Comparison of ENCODE assay signal across 23 cellular contexts in the genomic region with DNA sequence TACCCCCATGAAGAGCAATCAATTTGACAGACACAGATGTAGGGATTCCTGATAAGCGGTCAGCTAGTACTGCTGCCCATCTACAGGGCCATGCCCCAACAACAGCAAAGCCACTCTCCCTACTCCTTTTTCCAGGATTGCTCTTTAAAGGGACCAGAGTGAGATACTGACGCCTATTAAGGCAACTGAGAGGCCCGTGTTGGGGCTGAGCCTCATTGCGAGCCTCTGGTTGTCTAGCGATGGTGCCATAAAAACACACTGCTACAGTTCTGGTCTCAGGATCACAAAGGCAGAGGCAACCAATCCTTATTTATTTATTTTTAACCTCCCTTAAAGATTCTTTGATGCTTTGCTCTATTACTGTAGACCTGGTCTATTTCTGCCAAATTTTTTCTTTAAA. TPM values are rescaled to one million over a fixed set of nuclear protein-coding genes. Genes with fewer than 3 reads are reported as not detected.
DNase-seq lines count a peak whose midpoint lies in the region; ATAC-seq and TF ChIP-seq lines count a peak whose summit lies in the region.
"Had no signal": no experiment of that assay in that cellular context is flagged by ENCODE, and none has a peak within 500 bp of the region (broad histone marks: within the 10 kb centered on the region; RNA-seq: fewer than 3 reads in every experiment).

No MANE protein-coding gene starts in this region.

- no peak for ATAC-seq in activated CD4-positive, alpha-beta T cell treated with anti-CD3 and anti-CD28 coated beads for 36 hours
- ATAC-seq in CD4-positive, alpha-beta T cell (ENCODE audit: poor library complexity): no peak
- ATAC-seq in central memory CD8-positive, alpha-beta T cell (replicated peaks; ENCODE audit: extremely low read depth, poor library complexity, severe bottlenecking): no peak
- ATAC-seq in naive B cell (ENCODE audit: low read depth in 2 of 2) (no peak), HG03342 (IDR thresholded peaks at IDR 0.05; ENCODE audit: unreplicated experiment) (no peak), GM21367 (IDR thresholded peaks at IDR 0.05; ENCODE audit: unreplicated experiment) (no peak)

- no peaks in the 10 kb centered on the region for H3K9me3 ChIP-seq in CD4-positive, alpha-beta T cell (ENCODE audit: control insufficient read depth, low read length)
- H3K9me3 ChIP-seq: vagina had no signal

- POLR2A ChIA-PET in activated CD4-positive, alpha-beta T cell treated with anti-CD3 and anti-CD28 coated beads for 36 hours (lab: Charles Lee): interaction anchor here (0.7 kb wide), 1 partner anchor 81 kb away, joined by 4 read pairs; no protein-coding TSS in a partner anchor
- POLR2A ChIA-PET in activated CD4-positive, alpha-beta T cell treated with anti-CD3 and anti-CD28 coated beads, Interleukin-2, amount 10 ng/mL, durations not matched to agents 7 days and 5 days (lab: Charles Lee): no interaction called here
- POLR2A ChIA-PET in CD4-positive, alpha-beta T cell (lab: Charles Lee): no interaction called here

- intact Hi-C loops in activated CD4-positive, alpha-beta T cell treated with anti-CD3 and anti-CD28 coated beads for 36 hours (cut with DNase I, micrococcal nuclease): no loop called here
- intact Hi-C loops in CD4-positive, alpha-beta T cell (cut with DNase I, micrococcal nuclease): loop anchor here in 1 of 2 experiments (10.0 kb wide), 1 partner anchor 858 kb away; no protein-coding TSS in a partner anchor

- H3K4me1 Mint-ChIP-seq in activated CD4-positive, alpha-beta T cell treated with anti-CD3 and anti-CD28 coated beads for 36 hours: peaks cover 2% of the 10 kb centered on the region
- peaks cover 4% of the 10 kb centered on the region for H3K4me1 Mint-ChIP-seq in activated CD4-positive, alpha-beta T cell treated with anti-CD3 and anti-CD28 coated beads, Interleukin-2, amount 10 ng/mL, durations not matched to agents 7 days and 5 days
- H3K4me1 Mint-ChIP-seq in CD4-positive, alpha-beta T cell (ENCODE audit: low read depth): no peaks in the 10 kb centered on the region
- H3K4me1 Mint-ChIP-seq in central memory CD8-positive, alpha-beta T cell: no peaks in the 10 kb centered on the region
- peaks cover 17 to 24% (median 21%) of the 10 kb centered on the region in 3 donors for H3K4me1 Mint-ChIP-seq in naive B cell

- CTCF ChIA-PET in activated CD4-positive, alpha-beta T cell treated with anti-CD3 and anti-CD28 coated beads for 36 hours (lab: Charles Lee): no interaction called here
- CTCF ChIA-PET in activated CD4-positive, alpha-beta T cell treated with anti-CD3 and anti-CD28 coated beads, Interleukin-2, amount 10 ng/mL, durations not matched to agents 7 days and 5 days (lab: Charles Lee): no interaction called here
- CTCF ChIA-PET in CD4-positive, alpha-beta T cell (lab: Charles Lee): no interaction called here

- no peaks in the 10 kb centered on the region for H3K9me3 Mint-ChIP-seq in activated CD4-positive, alpha-beta T cell treated with anti-CD3 and anti-CD28 coated beads for 36 hours (ENCODE audit: low read depth)
- no peaks in the 10 kb centered on the region for H3K9me3 Mint-ChIP-seq in activated CD4-positive, alpha-beta T cell treated with anti-CD3 and anti-CD28 coated beads, Interleukin-2, amount 10 ng/mL, durations not matched to agents 7 days and 5 days
- H3K9me3 Mint-ChIP-seq in CD4-positive, alpha-beta T cell: no peaks in the 10 kb centered on the region
- no peaks in the 10 kb centered on the region for H3K9me3 Mint-ChIP-seq in central memory CD8-positive, alpha-beta T cell
- H3K9me3 Mint-ChIP-seq in naive B cell: peaks cover 0 to 15% (median 6%) of the 10 kb centered on the region in 7 donors
- H3K9me3 Mint-ChIP-seq: dendritic cell treated with granulocyte-macrophage colony-stimulating factor and Interleukin-4, amounts not matched to agents 40 ng/mL and 50 ng/mL, for 4 days; stimulated activated naive B cell treated with anti-CD40 and anti-IgM and Interleukin-4, amounts not matched to agents 10 μg/mL and 1 μg/mL and 100 μg/mL, for 72 hours; T-helper 1 cell treated with Interleukin-12 subunit alpha and Interleukin-12 subunit beta and Interleukin-4 antibody, amounts not matched to agents 30 μg/mL and 1 μg/mL, for 36 hours had no signal

- H3K27me3 Mint-ChIP-seq in activated CD4-positive, alpha-beta T cell treated with anti-CD3 and anti-CD28 coated beads for 36 hours: peaks cover 3% of the 10 kb centered on the region
- H3K27me3 Mint-ChIP-seq in activated CD4-positive, alpha-beta T cell treated with anti-CD3 and anti-CD28 coated beads, Interleukin-2, amount 10 ng/mL, durations not matched to agents 7 days and 5 days: peaks cover 6% of the 10 kb centered on the region
- peaks cover 12% of the 10 kb centered on the region for H3K27me3 Mint-ChIP-seq in CD4-positive, alpha-beta T cell
- H3K27me3 Mint-ChIP-seq in central memory CD8-positive, alpha-beta T cell: peaks cover 9% of the 10 kb centered on the region
- H3K27me3 Mint-ChIP-seq in naive B cell: peaks cover 0 to 14% (median 0%) of the 10 kb centered on the region in 3 donors

- no peak for DNase-seq in activated CD4-positive, alpha-beta T cell treated with anti-CD3 and anti-CD28 coated beads for 36 hours
- DNase-seq in activated CD4-positive, alpha-beta T cell treated with anti-CD3 and anti-CD28 coated beads, Interleukin-2, amount 10 ng/mL, durations not matched to agents 7 days and 5 days: no peak
- DNase-seq in CD4-positive, alpha-beta T cell: no peak
- DNase-seq in central memory CD8-positive, alpha-beta T cell (ENCODE audit: low spot score in 2 of 2): no peak
- DNase-seq in naive B cell: no peak
- no peak for DNase-seq in Ammon's horn (ENCODE audit: low spot score)
- DNase-seq: activated CD4-positive, alpha-beta T cell treated with anti-CD3 and anti-CD28 coated beads for 1 hour; activated CD8-positive, alpha-beta T cell treated with anti-CD3 and anti-CD28 coated beads, Interleukin-2, amount 10 ng/mL, durations not matched to agents 7 days and 5 days; activated naive CD4-positive, alpha-beta T cell treated with Interleukin-2 at 50 U/mL for 16 hours; aorta; Kasumi-1; MV-4-11; NCI-H146; stimulated activated CD4-positive, alpha-beta T cell treated with anti-CD3 and anti-CD28 coated beads, Interleukin-4, amount 100 ng/mL, for 24 hours; stimulated activated naive B cell treated with anti-CD40 and anti-IgM and Interleukin-4, amounts not matched to agents 10 μg/mL and 1 μg/mL and 100 μg/mL, for 72 hours had no signal

- H3K36me3 Mint-ChIP-seq in activated CD4-positive, alpha-beta T cell treated with anti-CD3 and anti-CD28 coated beads for 36 hours (ENCODE audit: low read depth): no peaks in the 10 kb centered on the region
- no peaks in the 10 kb centered on the region for H3K36me3 Mint-ChIP-seq in activated CD4-positive, alpha-beta T cell treated with anti-CD3 and anti-CD28 coated beads, Interleukin-2, amount 10 ng/mL, durations not matched to agents 7 days and 5 days (ENCODE audit: low read depth)
- H3K36me3 Mint-ChIP-seq in CD4-positive, alpha-beta T cell (ENCODE audit: low read depth): no peaks in the 10 kb centered on the region
- peaks cover 3% of the 10 kb centered on the region for H3K36me3 Mint-ChIP-seq in central memory CD8-positive, alpha-beta T cell (ENCODE audit: insufficient read depth)
- no peaks in the 10 kb centered on the region for H3K36me3 Mint-ChIP-seq in naive B cell
- H3K36me3 Mint-ChIP-seq: stimulated activated naive B cell treated with anti-CD40 and anti-IgM and Interleukin-4, amounts not matched to agents 10 μg/mL and 1 μg/mL and 100 μg/mL, for 72 hours had no signal

- no peak overlapping the region for H3K27ac Mint-ChIP-seq in activated CD4-positive, alpha-beta T cell treated with anti-CD3 and anti-CD28 coated beads for 36 hours
- no peak overlapping the region for H3K27ac Mint-ChIP-seq in activated CD4-positive, alpha-beta T cell treated with anti-CD3 and anti-CD28 coated beads, Interleukin-2, amount 10 ng/mL, durations not matched to agents 7 days and 5 days
- H3K27ac Mint-ChIP-seq in CD4-positive, alpha-beta T cell: no peak overlapping the region
- no peak overlapping the region for H3K27ac Mint-ChIP-seq in central memory CD8-positive, alpha-beta T cell (ENCODE audit: low read depth)
- peak overlapping the region in 1 of 6 donors; percentile 35 for H3K27ac Mint-ChIP-seq in naive B cell
- H3K27ac Mint-ChIP-seq: activated CD8-positive, alpha-beta T cell treated with anti-CD3 and anti-CD28 coated beads, Interleukin-2, amount 10 ng/mL, durations not matched to agents 7 days and 5 days; dendritic cell treated with granulocyte-macrophage colony-stimulating factor and Interleukin-4, amounts not matched to agents 40 ng/mL and 50 ng/mL, for 4 days; stimulated activated naive B cell treated with anti-CD40 and anti-IgM and Interleukin-4, amounts not matched to agents 10 μg/mL and 1 μg/mL and 100 μg/mL, for 72 hours; T-helper 1 cell treated with Interleukin-12 subunit alpha and Interleukin-12 subunit beta and Interleukin-4 antibody, amounts not matched to agents 30 μg/mL and 1 μg/mL, for 36 hours had no signal

- peak overlapping the region; percentile 54 for H3K4me3 Mint-ChIP-seq in activated CD4-positive, alpha-beta T cell treated with anti-CD3 and anti-CD28 coated beads for 36 hours
- no peak overlapping the region for H3K4me3 Mint-ChIP-seq in activated CD4-positive, alpha-beta T cell treated with anti-CD3 and anti-CD28 coated beads, Interleukin-2, amount 10 ng/mL, durations not matched to agents 7 days and 5 days
- peak overlapping the region; percentile 65 for H3K4me3 Mint-ChIP-seq in CD4-positive, alpha-beta T cell
- H3K4me3 Mint-ChIP-seq in central memory CD8-positive, alpha-beta T cell: peak overlapping the region; percentile 17
- peak overlapping the region in 6 of 8 donors; percentile 62 to 90 (median 80) for H3K4me3 Mint-ChIP-seq in naive B cell
- H3K4me3 Mint-ChIP-seq: dendritic cell treated with granulocyte-macrophage colony-stimulating factor and Interleukin-4, amounts not matched to agents 40 ng/mL and 50 ng/mL, for 4 days; T-helper 1 cell treated with Interleukin-12 subunit alpha and Interleukin-12 subunit beta and Interleukin-4 antibody, amounts not matched to agents 30 μg/mL and 1 μg/mL, for 36 hours had no signal

- no peak for TF ChIP-seq CTCF in CD4-positive, alpha-beta T cell (IDR thresholded peaks at IDR 0.05)

- H3K27ac ChIP-seq in CD4-positive, alpha-beta T cell (ENCODE audit: low read depth, low read length): no peak overlapping the region
- H3K27ac ChIP-seq: 22Rv1, RWPE1, SK-N-MC, vagina had no signal

- no peaks in the 10 kb centered on the region for H3K27me3 ChIP-seq in CD4-positive, alpha-beta T cell (ENCODE audit: control insufficient read depth, insufficient read depth, low read length)
- H3K27me3 ChIP-seq: vagina had no signal

RNA-seq across cellular contexts. Expression of a gene that starts 31.1 kb away (rescaled TPM):
- total RNA-seq in activated CD4-positive, alpha-beta T cell treated with anti-CD3 and anti-CD28 coated beads for 36 hours: 1 to 10 TPM; 2.1 to 2.7 TPM
- under 1 TPM; 0.56 to 0.74 TPM for total RNA-seq in activated CD4-positive, alpha-beta T cell treated with anti-CD3 and anti-CD28 coated beads, Interleukin-2, amount 10 ng/mL, durations not matched to agents 7 days and 5 days
- total RNA-seq in CD4-positive, alpha-beta T cell: not detected
- polyA plus RNA-seq in naive B cell (ENCODE audit: low read depth in 6 of 6): under 1 TPM in 1 of 6 donors, not detected in 5; 0.62 TPM

RNA-seq across cellular contexts. Expression of a gene that starts 59.7 kb away (rescaled TPM):
- total RNA-seq in activated CD4-positive, alpha-beta T cell treated with anti-CD3 and anti-CD28 coated beads for 36 hours: 10 to 100 TPM; 12.1 to 20.7 TPM
- 10 to 100 TPM; 17.3 to 23.9 TPM for total RNA-seq in activated CD4-positive, alpha-beta T cell treated with anti-CD3 and anti-CD28 coated beads, Interleukin-2, amount 10 ng/mL, durations not matched to agents 7 days and 5 days
- 10 to 100 TPM; 10.3 to 11.9 TPM for total RNA-seq in CD4-positive, alpha-beta T cell
- 10 to 100 TPM; 19.0 to 31.6 (median 24.0) TPM for polyA plus RNA-seq in naive B cell (ENCODE audit: low read depth in 6 of 6)

RNA-seq across cellular contexts. Expression of a gene that starts 59.9 kb away (rescaled TPM):
- 10 to 100 TPM; 13.5 to 17.6 TPM for total RNA-seq in activated CD4-positive, alpha-beta T cell treated with anti-CD3 and anti-CD28 coated beads for 36 hours
- 10 to 100 TPM; 17.2 to 18.9 TPM for total RNA-seq in activated CD4-positive, alpha-beta T cell treated with anti-CD3 and anti-CD28 coated beads, Interleukin-2, amount 10 ng/mL, durations not matched to agents 7 days and 5 days
- 10 to 100 TPM; 20.1 to 20.2 TPM for total RNA-seq in CD4-positive, alpha-beta T cell
- polyA plus RNA-seq in naive B cell (ENCODE audit: low read depth in 6 of 6): 1 to 10 TPM; 1.4 to 2.2 (median 1.8) TPM
